Comparison of ENCODE assay signal across 8 cellular contexts in the genomic region with DNA sequence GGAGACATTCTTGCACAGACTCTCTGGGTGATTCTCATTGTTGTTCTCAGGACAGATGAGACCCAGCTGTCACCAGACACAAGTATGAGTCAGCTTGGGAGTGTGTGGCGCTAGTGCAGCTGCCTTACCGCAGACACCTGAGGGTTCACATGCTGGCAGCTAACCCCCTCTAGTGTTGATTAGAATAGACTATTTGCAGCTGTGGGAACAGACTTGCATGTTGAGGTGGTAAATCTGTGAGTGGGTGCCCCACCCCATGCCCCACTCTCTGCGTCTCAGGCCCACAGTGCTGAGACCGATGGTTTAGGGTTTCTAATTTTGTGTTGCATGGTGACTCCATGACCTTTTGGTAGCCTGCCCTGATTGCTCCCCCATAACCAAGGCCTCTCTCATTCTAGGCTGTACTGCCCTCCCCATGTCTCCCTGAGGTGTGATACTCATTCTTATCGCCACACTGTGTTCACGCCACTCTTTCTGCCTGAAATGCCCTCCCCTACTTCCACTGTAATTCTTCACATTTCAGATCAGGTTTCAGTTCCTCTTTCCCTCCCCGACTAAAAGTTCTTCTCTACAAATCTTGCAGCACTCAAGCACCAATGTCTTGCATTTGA.
DNase-seq lines count a peak whose midpoint lies in the region; ATAC-seq, FAIRE-seq and TF ChIP-seq lines count a peak whose summit lies in the region.

No MANE protein-coding gene starts in this region.

- H3K9me3 Mint-ChIP-seq in astrocyte (ENCODE audit: unreplicated experiment) (no peaks in the 10 kb centered on the region), nephron (no peaks in the 10 kb centered on the region)

- no peak overlapping the region for H3K4me2 ChIP-seq in astrocyte (ENCODE audit: low read length)

- H3K27ac ChIP-seq in astrocyte (ENCODE audit: low read depth, low read length) = no peak overlapping the region

- H3K9ac ChIP-seq in astrocyte (ENCODE audit: low read length) = no peak overlapping the region

- no peaks in the 10 kb centered on the region for H3K4me1 ChIP-seq in BE2C
- H3K4me1 ChIP-seq in astrocyte (ENCODE audit: insufficient read depth, low read length) = peaks cover 2% of the 10 kb centered on the region

- H3K9me3 ChIP-seq in BE2C = no peaks in the 10 kb centered on the region
- no peaks in the 10 kb centered on the region for H3K9me3 ChIP-seq in astrocyte (ENCODE audit: insufficient read depth, low read depth, low read length)

- H3K4me3 ChIP-seq in BE2C (ENCODE audit: low read depth, low read length) (no peak overlapping the region), astrocyte (ENCODE audit: insufficient read depth, low read depth, low read length) (no peak overlapping the region)

- H3K36me3 Mint-ChIP-seq in astrocyte (ENCODE audit: low read depth, unreplicated experiment) (no peaks in the 10 kb centered on the region), nephron (ENCODE audit: low read depth) (no peaks in the 10 kb centered on the region)

- H3K27me3 Mint-ChIP-seq in astrocyte (ENCODE audit: low read depth, unreplicated experiment) (peaks cover 29% of the 10 kb centered on the region), nephron (ENCODE audit: low read depth) (peaks cover 11% of the 10 kb centered on the region)

- H3K79me2 ChIP-seq in astrocyte (ENCODE audit: insufficient read depth, low read length) = no peaks in the 10 kb centered on the region

- no peak overlapping the region for H2AFZ ChIP-seq in astrocyte (ENCODE audit: low read depth, low read length)

- no peaks in the 10 kb centered on the region for H4K20me1 ChIP-seq in astrocyte (ENCODE audit: insufficient read depth, low read length)

- H3K4me3 Mint-ChIP-seq in astrocyte (ENCODE audit: unreplicated experiment) (no peak overlapping the region), nephron (no peak overlapping the region)

- TF ChIP-seq CTCF in BE2C (IDR thresholded peaks at IDR 0.05; ENCODE audit: low read depth, low read length) (peak; percentile 55), astrocyte (IDR thresholded peaks at IDR 0.05; ENCODE audit: insufficient read depth, low read depth, low read length) (peak; percentile 25), nephron (IDR thresholded peaks at IDR 0.05; ENCODE audit: unreplicated experiment in 3 of 3) (peak; percentile 30 to 44 (median 33))

- H3K36me3 ChIP-seq in BE2C = no peaks in the 10 kb centered on the region
- H3K36me3 ChIP-seq in astrocyte (ENCODE audit: insufficient read depth, low read length) = no peaks in the 10 kb centered on the region

- ATAC-seq in GM18867 (IDR thresholded peaks at IDR 0.05; ENCODE audit: unreplicated experiment) = peak; percentile 97
- ATAC-seq in HG02938 (IDR thresholded peaks at IDR 0.05; ENCODE audit: unreplicated experiment) = peak; percentile 86

- H3K27ac Mint-ChIP-seq in astrocyte (ENCODE audit: unreplicated experiment) (no peak overlapping the region), nephron (peak overlapping the region in 1 of 3 experiments; percentile 8)

- H3K4me1 Mint-ChIP-seq in astrocyte (ENCODE audit: low read depth, unreplicated experiment) (peaks cover 12% of the 10 kb centered on the region), nephron (peaks cover 27% of the 10 kb centered on the region)

- no peaks in the 10 kb centered on the region for H3K27me3 ChIP-seq in BE2C
- H3K27me3 ChIP-seq in astrocyte (ENCODE audit: insufficient read depth, low read length) = peaks cover 7% of the 10 kb centered on the region

- peak; percentile 56 for DNase-seq in BE2C
- DNase-seq in NCI-H146 treated with DMSO at 0.1 percent for 48 hours (lab: John Stamatoyannopoulos, UW; ENCODE audit: unreplicated experiment) = peak; percentile 85
- DNase-seq in astrocyte (ENCODE audit: low read depth) = peak; percentile 67
- DNase-seq in NCI-H1048 (lab: John Stamatoyannopoulos, UW) = no peak
- no peak for DNase-seq in 8988T

- FAIRE-seq in astrocyte (lab: Jason Lieb, UNC) = no peak

Comparison
In these comparisons a context has a peak if more than half of its experiments do, and no peak if none do; other contexts are left out.
1. DNase-seq: peak in BE2C (single experiment), NCI-H146 treated with DMSO at 0.1 percent for 48 hours (single experiment) and astrocyte (single experiment); none in NCI-H1048 (single experiment) and 8988T (single experiment).
2. Peak in every context shown above with its lines, with median percentiles within 50 percentile points of each other: CTCF ChIP-seq.